Comparison of ENCODE assay signal across 26 cellular contexts in the genomic region with DNA sequence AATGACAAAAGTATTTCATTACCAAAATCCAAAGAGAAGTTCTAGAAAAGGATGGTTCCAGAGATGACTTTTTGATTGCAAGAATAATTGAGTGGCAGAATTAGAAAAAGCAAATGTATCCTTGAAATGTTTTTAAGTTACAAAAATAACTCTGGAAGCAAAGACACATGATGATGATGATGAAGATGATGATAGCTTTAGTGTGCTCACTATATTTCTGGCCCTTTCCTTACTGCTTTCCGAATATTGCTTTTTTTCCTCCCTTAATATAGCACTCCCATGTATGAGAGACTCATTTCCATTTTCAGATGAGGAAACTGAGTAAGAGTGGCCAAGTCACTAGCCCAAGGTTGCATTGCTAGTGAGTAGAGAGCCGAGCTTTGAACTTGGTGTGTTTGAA. TPM values are rescaled to one million over a fixed set of nuclear protein-coding genes. Genes with fewer than 3 reads are reported as not detected.
"Had no signal": no experiment of that assay in that cellular context is flagged by ENCODE, and none has a peak within 500 bp of the region (broad histone marks: within the 10 kb centered on the region; RNA-seq: fewer than 3 reads in every experiment).

No MANE protein-coding gene starts in this region.

- H3K4me2 ChIP-seq: smooth muscle cell had no signal

- H3K9me3 ChIP-seq: left lung, lower lobe of right lung, ovary, right atrium auricular region, right lobe of liver, testis, thyroid gland, transverse colon, upper lobe of left lung, vagina had no signal

- H3K36me3 ChIP-seq: left lung, lower lobe of right lung, ovary, right atrium auricular region, right lobe of liver, thyroid gland, transverse colon, upper lobe of left lung, vagina had no signal

- H3K4me3 ChIP-seq: left lung, lower lobe of right lung, ovary, right atrium auricular region, right lobe of liver, smooth muscle cell, testis, thyroid gland, transverse colon, upper lobe of left lung, vagina had no signal

- H3K4me3 Mint-ChIP-seq: mesothelial cell of epicardium; naive B cell; natural killer cell; stimulated activated memory B cell treated with anti-CD40 and anti-IgM and Interleukin-4, amounts not matched to agents 10 μg/mL and 1 μg/mL and 100 μg/mL, for 72 hours; stimulated activated naive CD8-positive, alpha-beta T cell treated with anti-CD3 and anti-CD28 coated beads, Interleukin-15, amount 100 ng/mL, for 72 hours had no signal

- H3K4me1 ChIP-seq: right lobe of liver had no signal

- H3K27me3 ChIP-seq: left lung, ovary, right atrium auricular region, right lobe of liver, testis, thyroid gland, transverse colon, upper lobe of left lung, vagina had no signal

- H3K9me3 Mint-ChIP-seq: mesothelial cell of epicardium; naive B cell; natural killer cell; stimulated activated memory B cell treated with anti-CD40 and anti-IgM and Interleukin-4, amounts not matched to agents 10 μg/mL and 1 μg/mL and 100 μg/mL, for 72 hours; stimulated activated naive CD8-positive, alpha-beta T cell treated with anti-CD3 and anti-CD28 coated beads, Interleukin-15, amount 100 ng/mL, for 72 hours had no signal

- H3K36me3 Mint-ChIP-seq: mesothelial cell of epicardium; naive B cell; natural killer cell; stimulated activated memory B cell treated with anti-CD40 and anti-IgM and Interleukin-4, amounts not matched to agents 10 μg/mL and 1 μg/mL and 100 μg/mL, for 72 hours had no signal

- H3K27ac ChIP-seq: left lung, lower lobe of right lung, right atrium auricular region, right lobe of liver, testis, thyroid gland, transverse colon, vagina had no signal

- H3K4me1 Mint-ChIP-seq: naive B cell; natural killer cell; stimulated activated memory B cell treated with anti-CD40 and anti-IgM and Interleukin-4, amounts not matched to agents 10 μg/mL and 1 μg/mL and 100 μg/mL, for 72 hours had no signal

- ATAC-seq: left colon; lower lobe of right lung; natural killer cell; right lobe of liver; stimulated activated memory B cell treated with anti-CD40 and anti-IgM and Interleukin-4, amounts not matched to agents 10 μg/mL and 1 μg/mL and 100 μg/mL, for 72 hours; stimulated activated naive CD8-positive, alpha-beta T cell treated with anti-CD3 and anti-CD28 coated beads, Interleukin-15, amount 100 ng/mL, for 72 hours had no signal

- H3K27me3 Mint-ChIP-seq: progenitor cell of endocrine pancreas; stimulated activated memory B cell treated with anti-CD40 and anti-IgM and Interleukin-4, amounts not matched to agents 10 μg/mL and 1 μg/mL and 100 μg/mL, for 72 hours; stimulated activated naive CD8-positive, alpha-beta T cell treated with anti-CD3 and anti-CD28 coated beads, Interleukin-15, amount 100 ng/mL, for 72 hours had no signal

- DNase-seq: kidney glomerular epithelial cell; left colon; left lung; lower lobe of right lung; mammary epithelial cell; mesenchymal stem cell; naive B cell; natural killer cell; ovary; right lobe of liver; stimulated activated CD4-positive, alpha-beta T cell treated with anti-CD3 and anti-CD28 coated beads, Interleukin-1b, Interleukin-23, amount 100 ng/mL, for 48 hours; stimulated activated CD4-positive, alpha-beta T cell treated with anti-CD3 and anti-CD28 coated beads, Interleukin-2, amount 100 ng/mL, for 48 hours; stimulated activated CD4-positive, alpha-beta T cell treated with anti-CD3 and anti-CD28 coated beads, Interleukin-4, amount 100 ng/mL, for 4 hours; stimulated activated CD8-positive, alpha-beta memory T cell treated with anti-CD3 and anti-CD28 coated beads, Interleukin-4, amount 100 ng/mL, for 48 hours; stimulated activated naive CD4-positive, alpha-beta T cell treated with Interleukin-2 at 50 U/mL for 16 hours; stimulated activated naive CD8-positive, alpha-beta T cell treated with anti-CD3 and anti-CD28 coated beads, Interleukin-15, amount 100 ng/mL, for 72 hours; testis; thyroid gland; transverse colon; upper lobe of left lung had no signal

- H3K27ac Mint-ChIP-seq: naive B cell; natural killer cell; progenitor cell of endocrine pancreas; stimulated activated memory B cell treated with anti-CD40 and anti-IgM and Interleukin-4, amounts not matched to agents 10 μg/mL and 1 μg/mL and 100 μg/mL, for 72 hours; stimulated activated naive CD8-positive, alpha-beta T cell treated with anti-CD3 and anti-CD28 coated beads, Interleukin-15, amount 100 ng/mL, for 72 hours had no signal

RNA-seq across cellular contexts. Expression of gene CACHD1, which starts 54.7 kb away (rescaled TPM):
- total RNA-seq: natural killer cell had no signal
